Comparison of ENCODE assay signal across 16 cellular contexts in the genomic region with DNA sequence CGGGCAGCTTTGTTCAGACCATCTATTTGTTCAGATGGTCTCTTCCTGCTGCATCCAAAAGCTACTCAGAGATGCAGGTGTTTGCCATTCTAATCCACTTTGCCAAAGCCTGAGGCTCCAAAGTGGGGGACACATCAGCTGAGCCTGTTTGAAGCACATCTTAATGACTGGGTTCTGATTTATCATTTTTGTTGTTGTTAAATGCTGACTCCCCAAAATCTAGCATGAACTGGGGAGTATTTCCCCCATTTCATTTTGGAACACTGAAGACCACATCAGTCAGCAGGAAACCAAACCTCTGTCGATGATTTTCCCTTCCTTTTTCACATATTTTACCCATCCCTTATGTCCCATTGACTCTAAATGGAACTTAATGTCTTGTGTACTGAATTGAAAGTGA.
DNase-seq lines count a peak whose midpoint lies in the region; ATAC-seq, FAIRE-seq and TF ChIP-seq lines count a peak whose summit lies in the region.
"Had no signal": no experiment of that assay in that cellular context is flagged by ENCODE, and none has a peak within 500 bp of the region (broad histone marks: within the 10 kb centered on the region; RNA-seq: fewer than 3 reads in every experiment).

No MANE protein-coding gene starts in this region.

- FAIRE-seq in HTR-8/SVneo (lab: Jason Lieb, UNC), result no peak
- FAIRE-seq: G401.6, GM12891, GM18507 had no signal

- H3F3A ChIP-seq in Loucy (ENCODE audit: low read depth), result peaks cover 3% of the 10 kb centered on the region; the same call in 1 of the 2 replicates

- peak overlapping the region; percentile 32 for H3K27ac ChIP-seq in cingulate gyrus (ENCODE audit: low read depth, low read length)
- peak overlapping the region; percentile 72 for H3K27ac ChIP-seq in substantia nigra (ENCODE audit: low read depth, low read length, poor library complexity, severe bottlenecking)
- H3K27ac ChIP-seq: 22Rv1, BLaER1, GM23248 had no signal

- no peaks in the 10 kb centered on the region for H4K20me1 ChIP-seq in Loucy (ENCODE audit: insufficient read depth, low read length, poor library complexity, severe bottlenecking)
- H4K20me1 ChIP-seq: BLaER1 had no signal

- peak overlapping the region; percentile 51 for H3K4me2 ChIP-seq in Loucy (ENCODE audit: low read depth, low read length, poor library complexity, severe bottlenecking)
- H3K4me2 ChIP-seq: BLaER1 had no signal

- peak overlapping the region; percentile 13 for H3K4me3 ChIP-seq in Loucy (ENCODE audit: low read length, poor library complexity, severe bottlenecking)
- H3K4me3 ChIP-seq: BLaER1, GM23248, HAP-1 had no signal

- no peaks in the 10 kb centered on the region for H3K27me3 ChIP-seq in Loucy (ENCODE audit: insufficient read depth, low read length, poor library complexity, severe bottlenecking)

- no peaks in the 10 kb centered on the region for H3K9me3 ChIP-seq in Loucy (ENCODE audit: insufficient read depth, low read depth, low read length)
- H3K9me3 ChIP-seq: HAP-1 had no signal

- no peaks in the 10 kb centered on the region for H3K79me2 ChIP-seq in Loucy (ENCODE audit: insufficient read depth, low read length)

- H2AFZ ChIP-seq in Loucy (ENCODE audit: low read length), result no peak overlapping the region
- H2AFZ ChIP-seq: GM23248 had no signal

- no peak for ATAC-seq in GM18502 (IDR thresholded peaks at IDR 0.05; ENCODE audit: poor library complexity, unreplicated experiment)

- peaks cover 59% of the 10 kb centered on the region for H3K4me1 ChIP-seq in Loucy (ENCODE audit: insufficient read depth, low read length, poor library complexity, severe bottlenecking)
- H3K4me1 ChIP-seq: HAP-1 had no signal

- DNase-seq in NCI-H82 (lab: John Stamatoyannopoulos, UW) (peak; percentile 56), NCI-H82 treated with DMSO at 0.1 percent for 48 hours (lab: John Stamatoyannopoulos, UW; ENCODE audit: unreplicated experiment) (no peak), substantia nigra (lab: John Stamatoyannopoulos, UW) (no peak), HTR-8/SVneo (ENCODE audit: insufficient read length, low spot score) (no peak), DMS79 (lab: John Stamatoyannopoulos, UW) (no peak)
- DNase-seq: CD4-positive, alpha-beta memory T cell; GM23248 had no signal

- no peaks in the 10 kb centered on the region for H3K9me2 ChIP-seq in Loucy (replicated peaks; ENCODE audit: low read depth, low read length)

- H3K36me3 ChIP-seq in Loucy (ENCODE audit: insufficient read depth, low read length), result no peaks in the 10 kb centered on the region
- H3K36me3 ChIP-seq: BLaER1, HAP-1 had no signal

- peak overlapping the region; percentile 49 for H3K9ac ChIP-seq in Loucy (ENCODE audit: low read depth, low read length, poor library complexity, severe bottlenecking)
- H3K9ac ChIP-seq: BLaER1, GM23248 had no signal

- TF ChIP-seq CTCF in Loucy (conservative IDR thresholded peaks at IDR 0.05; ENCODE audit: low read length), result no peak
